10 cellular contexts compared by ENCODE assay signal in the genomic region with DNA sequence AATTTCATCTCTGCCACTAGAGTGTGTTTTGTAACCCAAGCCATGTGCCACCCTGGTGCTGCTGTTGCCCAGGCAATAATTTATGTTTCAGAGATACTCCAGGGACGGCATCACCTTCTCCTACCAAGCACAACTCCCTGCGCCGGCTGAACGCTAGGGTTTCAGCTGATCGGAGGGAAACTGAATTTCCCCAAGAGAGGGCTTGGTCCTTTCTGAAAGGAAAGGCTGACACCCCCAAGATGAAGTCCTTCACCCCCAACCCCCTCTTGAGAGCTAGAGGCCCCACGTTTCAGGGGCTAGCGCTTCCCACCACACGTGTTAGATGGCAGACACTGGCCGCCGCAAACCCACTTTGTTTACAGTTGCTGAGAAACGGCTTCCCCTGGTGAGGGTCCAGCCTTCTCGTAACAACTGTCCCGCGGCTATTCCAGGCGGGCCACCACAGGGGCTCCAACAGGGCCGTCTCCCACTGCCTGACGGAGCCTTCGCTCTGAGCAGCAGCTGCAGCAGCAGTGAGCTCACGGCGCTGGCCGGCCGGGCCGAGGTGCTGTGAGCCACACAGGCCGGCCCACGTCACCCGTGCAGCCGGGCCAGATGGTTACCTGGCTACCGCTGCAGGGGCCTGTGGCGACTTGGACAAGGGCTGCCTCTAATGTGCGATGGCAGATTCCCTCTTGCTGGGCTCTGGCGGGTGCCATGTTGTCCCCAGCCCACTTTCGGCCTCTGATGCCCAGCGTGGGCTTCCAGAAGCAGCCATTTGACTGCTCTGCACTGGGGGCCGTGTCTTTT.
A peak's percentile ranks its signal among the peaks of the same experiment; 100 is the strongest.
DNase-seq lines count a peak whose midpoint lies in the region; ATAC-seq, FAIRE-seq and TF ChIP-seq lines count a peak whose summit lies in the region.
"Had no signal": no experiment of that assay in that cellular context is flagged by ENCODE, and none has a peak within 500 bp of the region (broad histone marks: within the 10 kb centered on the region; RNA-seq: fewer than 3 reads in every experiment).

No MANE protein-coding gene starts in this region.

- peaks cover 8% of the 10 kb centered on the region for H3K4me1 Mint-ChIP-seq in astrocyte (ENCODE audit: low read depth, unreplicated experiment)
- H3K4me1 Mint-ChIP-seq in stimulated activated naive CD8-positive, alpha-beta T cell treated with anti-CD3 and anti-CD28 coated beads, Interleukin-15, amount 100 ng/mL, for 72 hours: peaks cover 17% of the 10 kb centered on the region
- H3K4me1 Mint-ChIP-seq in activated T-helper 17 cell treated with anti-CD3 and anti-CD28 coated beads, Interleukin-2, amount 50 U/mL, for 72 hours: no peaks in the 10 kb centered on the region

- H3K4me3 Mint-ChIP-seq in astrocyte (ENCODE audit: unreplicated experiment): no peak overlapping the region
- H3K4me3 Mint-ChIP-seq in stimulated activated naive CD8-positive, alpha-beta T cell treated with anti-CD3 and anti-CD28 coated beads, Interleukin-15, amount 100 ng/mL, for 72 hours: no peak overlapping the region
- H3K4me3 Mint-ChIP-seq in activated T-helper 17 cell treated with anti-CD3 and anti-CD28 coated beads, Interleukin-2, amount 50 U/mL, for 72 hours: no peak overlapping the region

- peak; percentile 39 for ATAC-seq in stimulated activated naive CD8-positive, alpha-beta T cell treated with anti-CD3 and anti-CD28 coated beads, Interleukin-15, amount 100 ng/mL, for 72 hours
- ATAC-seq in GM18511 (IDR thresholded peaks at IDR 0.05; ENCODE audit: unreplicated experiment): no peak
- no peak for ATAC-seq in activated T-helper 17 cell treated with anti-CD3 and anti-CD28 coated beads, Interleukin-2, amount 50 U/mL, for 72 hours (replicated peaks)
- ATAC-seq: naive thymus-derived CD8-positive, alpha-beta T cell had no signal

- H3K27me3 ChIP-seq in astrocyte (ENCODE audit: insufficient read depth, low read length): peaks cover 18% of the 10 kb centered on the region

- H3K9me3 Mint-ChIP-seq in astrocyte (ENCODE audit: unreplicated experiment): no peaks in the 10 kb centered on the region
- no peaks in the 10 kb centered on the region for H3K9me3 Mint-ChIP-seq in stimulated activated naive CD8-positive, alpha-beta T cell treated with anti-CD3 and anti-CD28 coated beads, Interleukin-15, amount 100 ng/mL, for 72 hours
- H3K9me3 Mint-ChIP-seq in activated T-helper 17 cell treated with anti-CD3 and anti-CD28 coated beads, Interleukin-2, amount 50 U/mL, for 72 hours: no peaks in the 10 kb centered on the region
- H3K9me3 Mint-ChIP-seq: naive thymus-derived CD8-positive, alpha-beta T cell had no signal

- H3K27ac Mint-ChIP-seq in astrocyte (ENCODE audit: unreplicated experiment): no peak overlapping the region
- no peak overlapping the region for H3K27ac Mint-ChIP-seq in stimulated activated naive CD8-positive, alpha-beta T cell treated with anti-CD3 and anti-CD28 coated beads, Interleukin-15, amount 100 ng/mL, for 72 hours
- H3K27ac Mint-ChIP-seq in activated T-helper 17 cell treated with anti-CD3 and anti-CD28 coated beads, Interleukin-2, amount 50 U/mL, for 72 hours: no peak overlapping the region

- no peaks in the 10 kb centered on the region for H3K9me3 ChIP-seq in astrocyte (ENCODE audit: insufficient read depth, low read depth, low read length)

- H3K9ac ChIP-seq in astrocyte (ENCODE audit: low read length): no peak overlapping the region

- H3K79me2 ChIP-seq in astrocyte (ENCODE audit: insufficient read depth, low read length): no peaks in the 10 kb centered on the region

- peak overlapping the region; percentile 64 for H3K4me2 ChIP-seq in astrocyte (ENCODE audit: low read length)

- TF ChIP-seq CTCF in astrocyte (IDR thresholded peaks at IDR 0.05; ENCODE audit: insufficient read depth, low read depth, low read length): no peak

- peaks cover 2% of the 10 kb centered on the region for H3K4me1 ChIP-seq in astrocyte (ENCODE audit: insufficient read depth, low read length)

- peaks cover 4% of the 10 kb centered on the region for H3K27me3 Mint-ChIP-seq in astrocyte (ENCODE audit: low read depth, unreplicated experiment)
- H3K27me3 Mint-ChIP-seq in stimulated activated naive CD8-positive, alpha-beta T cell treated with anti-CD3 and anti-CD28 coated beads, Interleukin-15, amount 100 ng/mL, for 72 hours: peaks cover 14% of the 10 kb centered on the region
- no peaks in the 10 kb centered on the region for H3K27me3 Mint-ChIP-seq in activated T-helper 17 cell treated with anti-CD3 and anti-CD28 coated beads, Interleukin-2, amount 50 U/mL, for 72 hours

- H3K4me3 ChIP-seq in astrocyte (ENCODE audit: insufficient read depth, low read depth, low read length): no peak overlapping the region

- peaks cover 15% of the 10 kb centered on the region for H3K36me3 ChIP-seq in astrocyte (ENCODE audit: insufficient read depth, low read length)

- peaks cover 12% of the 10 kb centered on the region for H3K36me3 Mint-ChIP-seq in astrocyte (ENCODE audit: low read depth, unreplicated experiment)
- H3K36me3 Mint-ChIP-seq in activated T-helper 17 cell treated with anti-CD3 and anti-CD28 coated beads, Interleukin-2, amount 50 U/mL, for 72 hours (ENCODE audit: low read depth): peaks cover 12% of the 10 kb centered on the region

- no peaks in the 10 kb centered on the region for H4K20me1 ChIP-seq in astrocyte (ENCODE audit: insufficient read depth, low read length)

- DNase-seq in DMS 273 (lab: John Stamatoyannopoulos, UW; ENCODE audit: unreplicated experiment) (peak; percentile 64), DMS 273 treated with DMSO at 0.1 percent for 48 hours (lab: John Stamatoyannopoulos, UW) (no peak), astrocyte (ENCODE audit: low read depth) (peak; percentile 22), kidney tubule cell (ENCODE audit: low spot score) (peak; percentile 10), RPMI8226 (no peak)
- DNase-seq in stimulated activated naive CD8-positive, alpha-beta T cell treated with anti-CD3 and anti-CD28 coated beads, Interleukin-15, amount 100 ng/mL, for 72 hours: no peak
- DNase-seq: naive thymus-derived CD8-positive, alpha-beta T cell had no signal

- no peak for FAIRE-seq in astrocyte (lab: Jason Lieb, UNC)

- peak overlapping the region; percentile 21 for H2AFZ ChIP-seq in astrocyte (ENCODE audit: low read depth, low read length)

- no peak overlapping the region for H3K27ac ChIP-seq in astrocyte (ENCODE audit: low read depth, low read length)
- H3K27ac ChIP-seq: 22Rv1 had no signal

Comparison
In these comparisons a context has a peak if more than half of its experiments do, and no peak if none do; other contexts are left out.
1. DNase-seq: peak in DMS 273 (single experiment), astrocyte (single experiment) and kidney tubule cell (single experiment); none in DMS 273 treated with DMSO at 0.1 percent for 48 hours (single experiment), stimulated activated naive CD8-positive, alpha-beta T cell treated with anti-CD3 and anti-CD28 coated beads, Interleukin-15, amount 100 ng/mL, for 72 hours (0 of 2) and RPMI8226 (single experiment).